11 cellular contexts compared by ENCODE assay signal in the genomic region with DNA sequence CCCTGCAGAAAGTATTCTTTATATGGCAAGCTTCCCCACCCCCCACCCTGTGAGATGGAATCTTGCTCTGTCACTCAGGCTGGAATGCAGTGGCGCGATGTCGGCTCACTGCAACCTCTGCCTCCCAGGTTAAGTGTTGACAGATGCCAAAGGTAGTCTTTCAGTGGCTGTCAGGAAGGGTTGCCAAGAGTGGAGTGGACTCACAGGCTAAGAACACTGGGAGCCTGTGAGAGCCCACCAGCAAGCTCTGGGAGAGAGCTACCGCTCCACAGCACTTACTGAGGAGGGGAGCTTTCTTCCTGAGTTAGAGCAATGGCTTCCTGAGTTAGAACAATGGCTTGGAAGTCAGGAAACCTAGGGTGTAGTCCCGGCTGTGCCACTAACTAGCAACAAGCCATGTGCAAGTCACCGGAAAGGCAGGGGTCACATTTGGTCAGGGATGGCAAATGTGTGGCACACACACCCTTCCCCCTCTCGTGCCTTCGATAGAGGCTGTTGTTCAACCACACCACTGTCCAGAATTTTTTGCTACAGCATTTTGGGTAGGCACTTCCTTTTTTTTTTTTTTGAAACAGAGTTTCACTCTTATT. TPM values are rescaled to one million over a fixed set of nuclear protein-coding genes. Genes with fewer than 3 reads are reported as not detected.
DNase-seq lines count a peak whose midpoint lies in the region; ATAC-seq and TF ChIP-seq lines count a peak whose summit lies in the region.
"Had no signal": no experiment of that assay in that cellular context is flagged by ENCODE, and none has a peak within 500 bp of the region (broad histone marks: within the 10 kb centered on the region; RNA-seq: fewer than 3 reads in every experiment).

No MANE protein-coding gene starts in this region.

- H3K9me3 Mint-ChIP-seq in nephron progenitor cell = no peaks in the 10 kb centered on the region

- TF ChIP-seq POLR2A in uterus (IDR thresholded peaks at IDR 0.05) = no peak

- TF ChIP-seq CTCF in nephron progenitor cell (IDR thresholded peaks at IDR 0.05) = no peak
- no peak for TF ChIP-seq CTCF in uterus (IDR thresholded peaks at IDR 0.05)
- no peak for TF ChIP-seq CTCF in brain microvascular endothelial cell (IDR thresholded peaks at IDR 0.05; ENCODE audit: low read depth, low read length, missing control alignments)

- ATAC-seq in Right ventricle myocardium superior (ENCODE audit: poor library complexity) = peak; percentile 60

- H3K27ac Mint-ChIP-seq in nephron progenitor cell = peak overlapping the region; percentile 80
- H3K27ac Mint-ChIP-seq: activated naive CD8-positive, alpha-beta T cell had no signal

- DNase-seq in SIG-M5 treated with dmso at 0.1 percent for 504 hours (lab: John Stamatoyannopoulos, UW; ENCODE audit: unreplicated experiment) = peak; percentile 78
- no peak for DNase-seq in SIG-M5 (lab: John Stamatoyannopoulos, UW)
- peak; percentile 67 for DNase-seq in Right ventricle myocardium superior
- DNase-seq in nephron progenitor cell = peak; percentile 33
- DNase-seq in uterus = peak in 1 of 2 donors; percentile 62
- DNase-seq in NCI-H510A (lab: John Stamatoyannopoulos, UW) = no peak
- no peak for DNase-seq in activated effector memory CD4-positive, alpha-beta T cell treated with anti-CD3 and anti-CD28 coated beads, Interleukin-2, amount 50 U/mL, for 16 hours
- DNase-seq in brain microvascular endothelial cell = no peak
- DNase-seq: 8988T had no signal

- peak overlapping the region; percentile 67 for H3K4me3 Mint-ChIP-seq in nephron progenitor cell
- H3K4me3 Mint-ChIP-seq: activated naive CD8-positive, alpha-beta T cell had no signal

- intact Hi-C loops in Right ventricle myocardium superior (cut with DNase I) (no loop called here), uterus (cut with DNase I; ENCODE audit: low total_unique reads) (no loop called here)

- H3K9me3 ChIP-seq in uterus = no peaks in the 10 kb centered on the region

- H3K27ac ChIP-seq in uterus (peak overlapping the region; percentile 31 to 70), brain microvascular endothelial cell (no peak overlapping the region)

- H3K4me3 ChIP-seq in uterus (peak overlapping the region in 1 of 2 donors; percentile 2), brain microvascular endothelial cell (ENCODE audit: low read depth, low read length) (no peak overlapping the region)

- peaks cover 55% of the 10 kb centered on the region for H3K4me1 Mint-ChIP-seq in nephron progenitor cell

- H3K4me1 ChIP-seq in uterus = no peaks in the 10 kb centered on the region

- no peaks in the 10 kb centered on the region for H3K27me3 Mint-ChIP-seq in nephron progenitor cell (ENCODE audit: low read depth, poor library complexity)

- H3K27me3 ChIP-seq in uterus (no peaks in the 10 kb centered on the region), brain microvascular endothelial cell (replicated peaks) (no peaks in the 10 kb centered on the region)

- no peaks in the 10 kb centered on the region for H3K36me3 Mint-ChIP-seq in nephron progenitor cell (ENCODE audit: low read depth)
- H3K36me3 Mint-ChIP-seq: activated naive CD8-positive, alpha-beta T cell had no signal

- in situ Hi-C loops in brain microvascular endothelial cell (cut with HindIII; ENCODE audit: low pct_ligation_motif_present, low sequenced_read_pairs) = no loop called here

- no peaks in the 10 kb centered on the region for H3K36me3 ChIP-seq in uterus
- H3K36me3 ChIP-seq in brain microvascular endothelial cell (replicated peaks) = no peaks in the 10 kb centered on the region

RNA-seq across cellular contexts. Expression of a gene that starts 2.6 kb away (rescaled TPM):
- total RNA-seq in Right ventricle myocardium superior (317 TPM), uterus (100 to 1,000 TPM; 107 to 299 (median 167) TPM)
- total RNA-seq: T-helper 2 cell treated with Interferon-gamma antibody and Interleukin-4, amounts not matched to agents 100 ng/mL and 5 ng/mL, for 36 hours had no signal

RNA-seq across cellular contexts. Expression of a gene that starts 19.0 kb away (rescaled TPM):
- 6.4 TPM for total RNA-seq in Right ventricle myocardium superior
- 1 to 10 TPM in 3 of 4 donors, under 1 TPM in 1; 0.77 to 4.2 (median 3.7) TPM for total RNA-seq in uterus

RNA-seq across cellular contexts. Expression of a gene that starts 31.8 kb away (rescaled TPM):
- not detected for total RNA-seq in Right ventricle myocardium superior
- total RNA-seq in uterus = not detected
- total RNA-seq: T-helper 2 cell treated with Interferon-gamma antibody and Interleukin-4, amounts not matched to agents 100 ng/mL and 5 ng/mL, for 36 hours had no signal

RNA-seq across cellular contexts. Expression of a gene that starts 54.4 kb away (rescaled TPM):
- total RNA-seq in Right ventricle myocardium superior (not detected), uterus (not detected)
- total RNA-seq: T-helper 2 cell treated with Interferon-gamma antibody and Interleukin-4, amounts not matched to agents 100 ng/mL and 5 ng/mL, for 36 hours had no signal

Comparison
In these comparisons a context has a peak if more than half of its experiments do, and no peak if none do; other contexts are left out.
1. DNase-seq: peak in SIG-M5 treated with dmso at 0.1 percent for 504 hours (single experiment), Right ventricle myocardium superior (single experiment) and nephron progenitor cell (single experiment); none in SIG-M5 (single experiment), NCI-H510A (single experiment), activated effector memory CD4-positive, alpha-beta T cell treated with anti-CD3 and anti-CD28 coated beads, Interleukin-2, amount 50 U/mL, for 16 hours (single experiment) and brain microvascular endothelial cell (single experiment).